Comparison of ENCODE assay signal across 14 cellular contexts in genomic region chr2:186749179-186749578, GRCh38.
"Had no signal": no experiment of that assay in that cellular context is flagged by ENCODE, and none has a peak within 500 bp of the region (broad histone marks: within the 10 kb centered on the region; RNA-seq: fewer than 3 reads in every experiment).

No MANE protein-coding gene starts in this region.

- H3K4me3 ChIP-seq: colonic mucosa, heart left ventricle, ovary, upper lobe of left lung, vagina had no signal

- ATAC-seq: esophagus mucosa, heart left ventricle, natural killer cell had no signal

- H3K9me3 ChIP-seq: colonic mucosa, heart left ventricle, ovary, upper lobe of left lung, vagina had no signal

- H3K4me1 ChIP-seq: colonic mucosa, heart left ventricle, upper lobe of left lung, vagina had no signal

- H3K27me3 ChIP-seq: colonic mucosa, heart left ventricle, ovary, upper lobe of left lung, vagina had no signal

- DNase-seq: colonic mucosa; effector CD4-positive, alpha-beta T cell; endodermal cell; heart left ventricle; hippocampal formation; natural killer cell; ovary; right cardiac atrium; small intestine; stimulated activated CD4-positive, alpha-beta T cell treated with anti-CD3 and anti-CD28 coated beads, Interleukin-12 subunit alpha, Interleukin-12 subunit beta, amount 100 ng/mL, for 4 hours; stimulated activated naive CD4-positive, alpha-beta T cell treated with Interleukin-2 at 50 U/mL for 16 hours had no signal

- H3K36me3 ChIP-seq: colonic mucosa, ovary, upper lobe of left lung had no signal

- H3K27ac ChIP-seq: colonic mucosa, heart left ventricle, ovary, upper lobe of left lung, vagina had no signal
